Comparison of ENCODE assay signal across 1 cellular context in the genomic region with DNA sequence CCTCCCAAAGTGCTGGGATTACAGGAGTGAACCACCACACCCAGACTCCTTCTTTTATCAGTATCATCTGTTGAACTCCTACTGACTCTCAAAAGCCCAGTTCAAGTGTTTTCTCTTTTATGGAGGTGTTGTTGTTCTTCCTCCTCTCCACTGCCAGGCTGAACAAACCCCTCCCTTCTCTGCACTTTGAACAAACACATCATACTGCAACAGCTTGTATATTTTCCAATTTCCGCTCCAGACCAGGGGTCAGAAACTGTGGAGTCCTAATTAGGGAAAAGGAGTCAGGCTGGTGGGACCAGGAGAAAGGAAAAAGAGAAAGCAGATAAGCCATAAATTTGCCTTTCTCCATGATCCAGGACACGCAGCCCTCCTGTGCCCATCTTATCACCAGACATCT.
A peak's percentile ranks its signal among the peaks of the same experiment; 100 is the strongest.
TF ChIP-seq lines count a peak whose summit lies in the region.

No MANE protein-coding gene starts in this region.

TF ChIP-seq in HepG2, 621 proteins besides CTCF, POLR2A, EP300 and RAD21 (continued from another document and continues in another):
- peak; percentile 16; the same call in 1 of the 2 replicates for TF ChIP-seq ZMYM3 (CRISPR knock-in tag; IDR thresholded peaks at IDR 0.05)
- no peak for TF ChIP-seq NFYC (CRISPR knock-in tag; IDR thresholded peaks at IDR 0.05)
- TF ChIP-seq SUZ12 (IDR thresholded peaks at IDR 0.05; ENCODE audit: low read depth, low read length): no peak
- TF ChIP-seq, protein P1, sequence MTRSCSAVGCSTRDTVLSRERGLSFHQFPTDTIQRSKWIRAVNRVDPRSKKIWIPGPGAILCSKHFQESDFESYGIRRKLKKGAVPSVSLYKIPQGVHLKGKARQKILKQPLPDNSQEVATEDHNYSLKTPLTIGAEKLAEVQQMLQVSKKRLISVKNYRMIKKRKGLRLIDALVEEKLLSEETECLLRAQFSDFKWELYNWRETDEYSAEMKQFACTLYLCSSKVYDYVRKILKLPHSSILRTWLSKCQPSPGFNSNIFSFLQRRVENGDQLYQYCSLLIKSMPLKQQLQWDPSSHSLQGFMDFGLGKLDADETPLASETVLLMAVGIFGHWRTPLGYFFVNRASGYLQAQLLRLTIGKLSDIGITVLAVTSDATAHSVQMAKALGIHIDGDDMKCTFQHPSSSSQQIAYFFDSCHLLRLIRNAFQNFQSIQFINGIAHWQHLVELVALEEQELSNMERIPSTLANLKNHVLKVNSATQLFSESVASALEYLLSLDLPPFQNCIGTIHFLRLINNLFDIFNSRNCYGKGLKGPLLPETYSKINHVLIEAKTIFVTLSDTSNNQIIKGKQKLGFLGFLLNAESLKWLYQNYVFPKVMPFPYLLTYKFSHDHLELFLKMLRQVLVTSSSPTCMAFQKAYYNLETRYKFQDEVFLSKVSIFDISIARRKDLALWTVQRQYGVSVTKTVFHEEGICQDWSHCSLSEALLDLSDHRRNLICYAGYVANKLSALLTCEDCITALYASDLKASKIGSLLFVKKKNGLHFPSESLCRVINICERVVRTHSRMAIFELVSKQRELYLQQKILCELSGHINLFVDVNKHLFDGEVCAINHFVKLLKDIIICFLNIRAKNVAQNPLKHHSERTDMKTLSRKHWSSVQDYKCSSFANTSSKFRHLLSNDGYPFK (CRISPR knock-in tag; IDR thresholded peaks at IDR 0.05; ENCODE audit: borderline replicate concordance): no peak
- TF ChIP-seq, protein P2, sequence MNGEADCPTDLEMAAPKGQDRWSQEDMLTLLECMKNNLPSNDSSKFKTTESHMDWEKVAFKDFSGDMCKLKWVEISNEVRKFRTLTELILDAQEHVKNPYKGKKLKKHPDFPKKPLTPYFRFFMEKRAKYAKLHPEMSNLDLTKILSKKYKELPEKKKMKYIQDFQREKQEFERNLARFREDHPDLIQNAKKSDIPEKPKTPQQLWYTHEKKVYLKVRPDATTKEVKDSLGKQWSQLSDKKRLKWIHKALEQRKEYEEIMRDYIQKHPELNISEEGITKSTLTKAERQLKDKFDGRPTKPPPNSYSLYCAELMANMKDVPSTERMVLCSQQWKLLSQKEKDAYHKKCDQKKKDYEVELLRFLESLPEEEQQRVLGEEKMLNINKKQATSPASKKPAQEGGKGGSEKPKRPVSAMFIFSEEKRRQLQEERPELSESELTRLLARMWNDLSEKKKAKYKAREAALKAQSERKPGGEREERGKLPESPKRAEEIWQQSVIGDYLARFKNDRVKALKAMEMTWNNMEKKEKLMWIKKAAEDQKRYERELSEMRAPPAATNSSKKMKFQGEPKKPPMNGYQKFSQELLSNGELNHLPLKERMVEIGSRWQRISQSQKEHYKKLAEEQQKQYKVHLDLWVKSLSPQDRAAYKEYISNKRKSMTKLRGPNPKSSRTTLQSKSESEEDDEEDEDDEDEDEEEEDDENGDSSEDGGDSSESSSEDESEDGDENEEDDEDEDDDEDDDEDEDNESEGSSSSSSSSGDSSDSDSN (CRISPR knock-in tag; IDR thresholded peaks at IDR 0.05): no peak
- no peak for TF ChIP-seq HOXA3 (CRISPR knock-in tag; IDR thresholded peaks at IDR 0.05)
- TF ChIP-seq, protein P3, sequence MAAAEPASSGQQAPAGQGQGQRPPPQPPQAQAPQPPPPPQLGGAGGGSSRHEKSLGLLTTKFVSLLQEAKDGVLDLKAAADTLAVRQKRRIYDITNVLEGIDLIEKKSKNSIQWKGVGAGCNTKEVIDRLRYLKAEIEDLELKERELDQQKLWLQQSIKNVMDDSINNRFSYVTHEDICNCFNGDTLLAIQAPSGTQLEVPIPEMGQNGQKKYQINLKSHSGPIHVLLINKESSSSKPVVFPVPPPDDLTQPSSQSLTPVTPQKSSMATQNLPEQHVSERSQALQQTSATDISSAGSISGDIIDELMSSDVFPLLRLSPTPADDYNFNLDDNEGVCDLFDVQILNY (CRISPR knock-in tag; conservative IDR thresholded peaks at IDR 0.05): no peak
- TF ChIP-seq ZNF121 (CRISPR knock-in tag; IDR thresholded peaks at IDR 0.05): no peak
- no peak for TF ChIP-seq ZNF205 (CRISPR knock-in tag; IDR thresholded peaks at IDR 0.05)
- TF ChIP-seq RCOR2 (CRISPR knock-in tag; IDR thresholded peaks at IDR 0.05): no peak
- TF ChIP-seq MXI1 (IDR thresholded peaks at IDR 0.05; ENCODE audit: borderline replicate concordance, low read depth, low read length): no peak
- TF ChIP-seq, protein P4, sequence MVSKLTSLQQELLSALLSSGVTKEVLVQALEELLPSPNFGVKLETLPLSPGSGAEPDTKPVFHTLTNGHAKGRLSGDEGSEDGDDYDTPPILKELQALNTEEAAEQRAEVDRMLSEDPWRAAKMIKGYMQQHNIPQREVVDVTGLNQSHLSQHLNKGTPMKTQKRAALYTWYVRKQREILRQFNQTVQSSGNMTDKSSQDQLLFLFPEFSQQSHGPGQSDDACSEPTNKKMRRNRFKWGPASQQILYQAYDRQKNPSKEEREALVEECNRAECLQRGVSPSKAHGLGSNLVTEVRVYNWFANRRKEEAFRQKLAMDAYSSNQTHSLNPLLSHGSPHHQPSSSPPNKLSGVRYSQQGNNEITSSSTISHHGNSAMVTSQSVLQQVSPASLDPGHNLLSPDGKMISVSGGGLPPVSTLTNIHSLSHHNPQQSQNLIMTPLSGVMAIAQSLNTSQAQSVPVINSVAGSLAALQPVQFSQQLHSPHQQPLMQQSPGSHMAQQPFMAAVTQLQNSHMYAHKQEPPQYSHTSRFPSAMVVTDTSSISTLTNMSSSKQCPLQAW (CRISPR knock-in tag; IDR thresholded peaks at IDR 0.05): 0 out of 2 replicates have a peak, but pooled peaks have one; percentile 66
- TF ChIP-seq, protein P5, sequence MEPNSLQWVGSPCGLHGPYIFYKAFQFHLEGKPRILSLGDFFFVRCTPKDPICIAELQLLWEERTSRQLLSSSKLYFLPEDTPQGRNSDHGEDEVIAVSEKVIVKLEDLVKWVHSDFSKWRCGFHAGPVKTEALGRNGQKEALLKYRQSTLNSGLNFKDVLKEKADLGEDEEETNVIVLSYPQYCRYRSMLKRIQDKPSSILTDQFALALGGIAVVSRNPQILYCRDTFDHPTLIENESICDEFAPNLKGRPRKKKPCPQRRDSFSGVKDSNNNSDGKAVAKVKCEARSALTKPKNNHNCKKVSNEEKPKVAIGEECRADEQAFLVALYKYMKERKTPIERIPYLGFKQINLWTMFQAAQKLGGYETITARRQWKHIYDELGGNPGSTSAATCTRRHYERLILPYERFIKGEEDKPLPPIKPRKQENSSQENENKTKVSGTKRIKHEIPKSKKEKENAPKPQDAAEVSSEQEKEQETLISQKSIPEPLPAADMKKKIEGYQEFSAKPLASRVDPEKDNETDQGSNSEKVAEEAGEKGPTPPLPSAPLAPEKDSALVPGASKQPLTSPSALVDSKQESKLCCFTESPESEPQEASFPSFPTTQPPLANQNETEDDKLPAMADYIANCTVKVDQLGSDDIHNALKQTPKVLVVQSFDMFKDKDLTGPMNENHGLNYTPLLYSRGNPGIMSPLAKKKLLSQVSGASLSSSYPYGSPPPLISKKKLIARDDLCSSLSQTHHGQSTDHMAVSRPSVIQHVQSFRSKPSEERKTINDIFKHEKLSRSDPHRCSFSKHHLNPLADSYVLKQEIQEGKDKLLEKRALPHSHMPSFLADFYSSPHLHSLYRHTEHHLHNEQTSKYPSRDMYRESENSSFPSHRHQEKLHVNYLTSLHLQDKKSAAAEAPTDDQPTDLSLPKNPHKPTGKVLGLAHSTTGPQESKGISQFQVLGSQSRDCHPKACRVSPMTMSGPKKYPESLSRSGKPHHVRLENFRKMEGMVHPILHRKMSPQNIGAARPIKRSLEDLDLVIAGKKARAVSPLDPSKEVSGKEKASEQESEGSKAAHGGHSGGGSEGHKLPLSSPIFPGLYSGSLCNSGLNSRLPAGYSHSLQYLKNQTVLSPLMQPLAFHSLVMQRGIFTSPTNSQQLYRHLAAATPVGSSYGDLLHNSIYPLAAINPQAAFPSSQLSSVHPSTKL (CRISPR knock-in tag; IDR thresholded peaks at IDR 0.05): peak; percentile 41
- TF ChIP-seq SALL1 (CRISPR knock-in tag; IDR thresholded peaks at IDR 0.05): peak; percentile 22; the same call in 1 of the 2 replicates
- TF ChIP-seq, protein P6, sequence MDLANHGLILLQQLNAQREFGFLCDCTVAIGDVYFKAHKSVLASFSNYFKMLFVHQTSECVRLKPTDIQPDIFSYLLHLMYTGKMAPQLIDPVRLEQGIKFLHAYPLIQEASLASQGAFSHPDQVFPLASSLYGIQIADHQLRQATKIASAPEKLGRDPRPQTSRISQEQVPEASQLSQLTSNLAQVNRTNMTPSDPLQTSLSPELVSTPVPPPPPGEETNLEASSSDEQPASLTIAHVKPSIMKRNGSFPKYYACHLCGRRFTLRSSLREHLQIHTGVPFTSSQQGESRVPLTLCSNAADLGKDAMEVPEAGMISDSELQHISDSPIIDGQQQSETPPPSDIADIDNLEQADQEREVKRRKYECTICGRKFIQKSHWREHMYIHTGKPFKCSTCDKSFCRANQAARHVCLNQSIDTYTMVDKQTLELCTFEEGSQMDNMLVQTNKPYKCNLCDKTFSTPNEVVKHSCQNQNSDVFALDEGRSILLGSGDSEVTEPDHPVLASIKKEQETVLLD (CRISPR knock-in tag; IDR thresholded peaks at IDR 0.05; ENCODE audit: low read depth): no peak
- TF ChIP-seq, protein P7, sequence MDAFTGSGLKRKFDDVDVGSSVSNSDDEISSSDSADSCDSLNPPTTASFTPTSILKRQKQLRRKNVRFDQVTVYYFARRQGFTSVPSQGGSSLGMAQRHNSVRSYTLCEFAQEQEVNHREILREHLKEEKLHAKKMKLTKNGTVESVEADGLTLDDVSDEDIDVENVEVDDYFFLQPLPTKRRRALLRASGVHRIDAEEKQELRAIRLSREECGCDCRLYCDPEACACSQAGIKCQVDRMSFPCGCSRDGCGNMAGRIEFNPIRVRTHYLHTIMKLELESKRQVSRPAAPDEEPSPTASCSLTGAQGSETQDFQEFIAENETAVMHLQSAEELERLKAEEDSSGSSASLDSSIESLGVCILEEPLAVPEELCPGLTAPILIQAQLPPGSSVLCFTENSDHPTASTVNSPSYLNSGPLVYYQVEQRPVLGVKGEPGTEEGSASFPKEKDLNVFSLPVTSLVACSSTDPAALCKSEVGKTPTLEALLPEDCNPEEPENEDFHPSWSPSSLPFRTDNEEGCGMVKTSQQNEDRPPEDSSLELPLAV (CRISPR knock-in tag; conservative IDR thresholded peaks at IDR 0.05; ENCODE audit: low read depth): no peak
- no peak for TF ChIP-seq KLF12 (CRISPR knock-in tag; IDR thresholded peaks at IDR 0.05; ENCODE audit: borderline replicate concordance)
- no peak for TF ChIP-seq ZNF616 (CRISPR knock-in tag; IDR thresholded peaks at IDR 0.05; ENCODE audit: low read depth)
- TF ChIP-seq, protein P8, sequence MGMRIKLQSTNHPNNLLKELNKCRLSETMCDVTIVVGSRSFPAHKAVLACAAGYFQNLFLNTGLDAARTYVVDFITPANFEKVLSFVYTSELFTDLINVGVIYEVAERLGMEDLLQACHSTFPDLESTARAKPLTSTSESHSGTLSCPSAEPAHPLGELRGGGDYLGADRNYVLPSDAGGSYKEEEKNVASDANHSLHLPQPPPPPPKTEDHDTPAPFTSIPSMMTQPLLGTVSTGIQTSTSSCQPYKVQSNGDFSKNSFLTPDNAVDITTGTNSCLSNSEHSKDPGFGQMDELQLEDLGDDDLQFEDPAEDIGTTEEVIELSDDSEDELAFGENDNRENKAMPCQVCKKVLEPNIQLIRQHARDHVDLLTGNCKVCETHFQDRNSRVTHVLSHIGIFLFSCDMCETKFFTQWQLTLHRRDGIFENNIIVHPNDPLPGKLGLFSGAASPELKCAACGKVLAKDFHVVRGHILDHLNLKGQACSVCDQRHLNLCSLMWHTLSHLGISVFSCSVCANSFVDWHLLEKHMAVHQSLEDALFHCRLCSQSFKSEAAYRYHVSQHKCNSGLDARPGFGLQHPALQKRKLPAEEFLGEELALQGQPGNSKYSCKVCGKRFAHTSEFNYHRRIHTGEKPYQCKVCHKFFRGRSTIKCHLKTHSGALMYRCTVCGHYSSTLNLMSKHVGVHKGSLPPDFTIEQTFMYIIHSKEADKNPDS (CRISPR knock-in tag; IDR thresholded peaks at IDR 0.05): no peak
- TF ChIP-seq, protein P9, sequence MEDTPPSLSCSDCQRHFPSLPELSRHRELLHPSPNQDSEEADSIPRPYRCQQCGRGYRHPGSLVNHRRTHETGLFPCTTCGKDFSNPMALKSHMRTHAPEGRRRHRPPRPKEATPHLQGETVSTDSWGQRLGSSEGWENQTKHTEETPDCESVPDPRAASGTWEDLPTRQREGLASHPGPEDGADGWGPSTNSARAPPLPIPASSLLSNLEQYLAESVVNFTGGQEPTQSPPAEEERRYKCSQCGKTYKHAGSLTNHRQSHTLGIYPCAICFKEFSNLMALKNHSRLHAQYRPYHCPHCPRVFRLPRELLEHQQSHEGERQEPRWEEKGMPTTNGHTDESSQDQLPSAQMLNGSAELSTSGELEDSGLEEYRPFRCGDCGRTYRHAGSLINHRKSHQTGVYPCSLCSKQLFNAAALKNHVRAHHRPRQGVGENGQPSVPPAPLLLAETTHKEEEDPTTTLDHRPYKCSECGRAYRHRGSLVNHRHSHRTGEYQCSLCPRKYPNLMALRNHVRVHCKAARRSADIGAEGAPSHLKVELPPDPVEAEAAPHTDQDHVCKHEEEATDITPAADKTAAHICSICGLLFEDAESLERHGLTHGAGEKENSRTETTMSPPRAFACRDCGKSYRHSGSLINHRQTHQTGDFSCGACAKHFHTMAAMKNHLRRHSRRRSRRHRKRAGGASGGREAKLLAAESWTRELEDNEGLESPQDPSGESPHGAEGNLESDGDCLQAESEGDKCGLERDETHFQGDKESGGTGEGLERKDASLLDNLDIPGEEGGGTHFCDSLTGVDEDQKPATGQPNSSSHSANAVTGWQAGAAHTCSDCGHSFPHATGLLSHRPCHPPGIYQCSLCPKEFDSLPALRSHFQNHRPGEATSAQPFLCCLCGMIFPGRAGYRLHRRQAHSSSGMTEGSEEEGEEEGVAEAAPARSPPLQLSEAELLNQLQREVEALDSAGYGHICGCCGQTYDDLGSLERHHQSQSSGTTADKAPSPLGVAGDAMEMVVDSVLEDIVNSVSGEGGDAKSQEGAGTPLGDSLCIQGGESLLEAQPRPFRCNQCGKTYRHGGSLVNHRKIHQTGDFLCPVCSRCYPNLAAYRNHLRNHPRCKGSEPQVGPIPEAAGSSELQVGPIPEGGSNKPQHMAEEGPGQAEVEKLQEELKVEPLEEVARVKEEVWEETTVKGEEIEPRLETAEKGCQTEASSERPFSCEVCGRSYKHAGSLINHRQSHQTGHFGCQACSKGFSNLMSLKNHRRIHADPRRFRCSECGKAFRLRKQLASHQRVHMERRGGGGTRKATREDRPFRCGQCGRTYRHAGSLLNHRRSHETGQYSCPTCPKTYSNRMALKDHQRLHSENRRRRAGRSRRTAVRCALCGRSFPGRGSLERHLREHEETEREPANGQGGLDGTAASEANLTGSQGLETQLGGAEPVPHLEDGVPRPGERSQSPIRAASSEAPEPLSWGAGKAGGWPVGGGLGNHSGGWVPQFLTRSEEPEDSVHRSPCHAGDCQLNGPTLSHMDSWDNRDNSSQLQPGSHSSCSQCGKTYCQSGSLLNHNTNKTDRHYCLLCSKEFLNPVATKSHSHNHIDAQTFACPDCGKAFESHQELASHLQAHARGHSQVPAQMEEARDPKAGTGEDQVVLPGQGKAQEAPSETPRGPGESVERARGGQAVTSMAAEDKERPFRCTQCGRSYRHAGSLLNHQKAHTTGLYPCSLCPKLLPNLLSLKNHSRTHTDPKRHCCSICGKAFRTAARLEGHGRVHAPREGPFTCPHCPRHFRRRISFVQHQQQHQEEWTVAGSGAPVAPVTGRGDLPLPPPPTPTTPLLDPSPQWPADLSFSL (CRISPR knock-in tag; IDR thresholded peaks at IDR 0.05): no peak
- no peak for TF ChIP-seq ZNF83 (CRISPR knock-in tag; IDR thresholded peaks at IDR 0.05; ENCODE audit: borderline replicate concordance)
- TF ChIP-seq ZNF577 (CRISPR knock-in tag; IDR thresholded peaks at IDR 0.05; ENCODE audit: borderline replicate concordance, low read depth): no peak
- TF ChIP-seq ZNF546 (CRISPR knock-in tag; conservative IDR thresholded peaks at IDR 0.05): no peak
- TF ChIP-seq NFE2L1 (CRISPR knock-in tag; IDR thresholded peaks at IDR 0.05; ENCODE audit: borderline replicate concordance): no peak
- TF ChIP-seq ZNF569 (CRISPR knock-in tag; IDR thresholded peaks at IDR 0.05; ENCODE audit: borderline replicate concordance): no peak
- peak; percentile 30 for TF ChIP-seq HNF4A (CRISPR knock-in tag; IDR thresholded peaks at IDR 0.05)
- TF ChIP-seq NCOA5 (CRISPR knock-in tag; IDR thresholded peaks at IDR 0.05): no peak
- no peak for TF ChIP-seq TEAD2 (CRISPR knock-in tag; IDR thresholded peaks at IDR 0.05)
- no peak for TF ChIP-seq NFE2 (CRISPR knock-in tag; IDR thresholded peaks at IDR 0.05)
